24 cellular contexts compared by ENCODE assay signal in the genomic region with DNA sequence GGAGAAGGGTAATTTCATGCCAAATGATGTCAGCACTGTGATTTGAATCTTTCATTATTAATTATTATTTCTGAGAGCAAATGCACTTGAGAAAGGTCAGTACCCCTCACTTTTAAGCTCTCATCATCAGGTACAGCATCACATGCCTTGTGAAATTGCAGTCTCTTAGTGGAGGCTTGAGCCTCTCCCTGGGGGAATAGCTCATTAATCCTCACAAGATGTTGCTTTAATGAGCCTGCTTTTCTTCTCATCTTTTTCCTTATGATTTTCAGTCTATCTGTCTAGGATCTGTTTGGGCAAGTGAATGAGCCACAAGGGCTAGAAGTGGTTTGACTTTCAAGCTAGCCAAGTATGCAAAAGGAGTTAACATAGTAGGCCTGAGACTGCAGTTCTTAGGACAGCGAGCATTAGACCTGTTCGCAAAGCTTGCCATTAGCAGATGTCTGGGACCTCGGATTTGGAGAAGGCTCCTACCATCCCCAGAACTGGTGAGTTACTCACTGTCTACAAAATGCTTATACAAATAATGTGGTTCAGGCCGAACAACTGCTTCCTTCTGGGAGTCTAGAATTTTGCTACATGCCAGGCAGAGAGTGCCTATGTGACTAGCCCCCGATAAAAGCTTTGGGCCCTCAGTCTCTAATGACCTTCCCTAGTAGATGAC.
DNase-seq lines count a peak whose midpoint lies in the region; TF ChIP-seq lines count a peak whose summit lies in the region.
"Had no signal": no experiment of that assay in that cellular context is flagged by ENCODE, and none has a peak within 500 bp of the region (broad histone marks: within the 10 kb centered on the region; RNA-seq: fewer than 3 reads in every experiment).

No MANE protein-coding gene starts in this region.

- H3K36me3 ChIP-seq in osteoblast (ENCODE audit: insufficient read depth, low read length), result no peaks in the 10 kb centered on the region
- H3K36me3 ChIP-seq: BLaER1 treated with 17β-estradiol and CSF1 and Interleukin-3, amounts not matched to agents 10 nM and 100 nM; esophagus squamous epithelium; heart right ventricle; prostate gland; right lobe of liver; transverse colon had no signal

- TF ChIP-seq CTCF in HFFc6 (IDR thresholded peaks at IDR 0.05) (no peak), osteoblast (IDR thresholded peaks at IDR 0.05; ENCODE audit: extremely low read depth, low read depth, low read length) (no peak), GM20000 (IDR thresholded peaks at IDR 0.05; ENCODE audit: extremely low read depth, missing control alignments) (no peak), GM10266 (IDR thresholded peaks at IDR 0.05; ENCODE audit: control insufficient read depth, insufficient read depth, low read depth, missing control alignments) (no peak)

- H4K20me1 ChIP-seq in osteoblast (ENCODE audit: insufficient read depth, low read length), result no peaks in the 10 kb centered on the region
- H4K20me1 ChIP-seq: BLaER1 treated with 17β-estradiol and CSF1 and Interleukin-3, amounts not matched to agents 10 nM and 100 nM had no signal

- peak overlapping the region; percentile 47 for H2AFZ ChIP-seq in osteoblast (ENCODE audit: low read length)

- no peak overlapping the region for H3K4me3 Mint-ChIP-seq in HFFc6
- H3K4me3 Mint-ChIP-seq: activated CD8-positive, alpha-beta memory T cell treated with anti-CD3 and anti-CD28 coated beads, Interleukin-2, amount 10 ng/mL, durations not matched to agents 7 days and 5 days; activated naive CD8-positive, alpha-beta T cell treated with anti-CD3 and anti-CD28 coated beads, Interleukin-2, amount 10 ng/mL, durations not matched to agents 7 days and 5 days; activated T-cell treated with anti-CD3 and anti-CD28 coated beads, Interleukin-2, amount 50 U/mL, for 4 hours; central memory CD8-positive, alpha-beta T cell had no signal

- no peaks in the 10 kb centered on the region for H3K27me3 Mint-ChIP-seq in HFFc6 (ENCODE audit: insufficient read depth)
- H3K27me3 Mint-ChIP-seq: activated naive CD8-positive, alpha-beta T cell treated with anti-CD3 and anti-CD28 coated beads, Interleukin-2, amount 10 ng/mL, durations not matched to agents 7 days and 5 days had no signal

- peak overlapping the region; percentile 6 for H3K27ac ChIP-seq in osteoblast (ENCODE audit: low read depth, low read length)
- H3K27ac ChIP-seq: BLaER1 treated with 17β-estradiol and CSF1 and Interleukin-3, amounts not matched to agents 10 nM and 100 nM; esophagus squamous epithelium; heart right ventricle; prostate gland; right lobe of liver; transverse colon had no signal

- H3K27ac Mint-ChIP-seq in HFFc6, result peak overlapping the region; percentile 47; the same call in 1 of the 2 replicates
- H3K27ac Mint-ChIP-seq: activated CD8-positive, alpha-beta memory T cell treated with anti-CD3 and anti-CD28 coated beads, Interleukin-2, amount 10 ng/mL, durations not matched to agents 7 days and 5 days; activated naive CD8-positive, alpha-beta T cell treated with anti-CD3 and anti-CD28 coated beads, Interleukin-2, amount 10 ng/mL, durations not matched to agents 7 days and 5 days had no signal

- no peak overlapping the region for H3K4me2 ChIP-seq in osteoblast (ENCODE audit: insufficient read depth, low read length)
- H3K4me2 ChIP-seq: BLaER1 treated with 17β-estradiol and CSF1 and Interleukin-3, amounts not matched to agents 10 nM and 100 nM had no signal

- no peaks in the 10 kb centered on the region for H3K36me3 Mint-ChIP-seq in HFFc6 (ENCODE audit: low read depth)
- H3K36me3 Mint-ChIP-seq: activated CD8-positive, alpha-beta memory T cell treated with anti-CD3 and anti-CD28 coated beads, Interleukin-2, amount 10 ng/mL, durations not matched to agents 7 days and 5 days; activated naive CD8-positive, alpha-beta T cell treated with anti-CD3 and anti-CD28 coated beads, Interleukin-2, amount 10 ng/mL, durations not matched to agents 7 days and 5 days had no signal

- H3K4me1 ChIP-seq in osteoblast (ENCODE audit: insufficient read depth, low read length), result peaks cover 24% of the 10 kb centered on the region
- H3K4me1 ChIP-seq: esophagus squamous epithelium, heart right ventricle, prostate gland, right lobe of liver, transverse colon had no signal

- DNase-seq in HFFc6, result no peak
- DNase-seq in NCI-H82 treated with DMSO at 0.1 percent for 48 hours (lab: John Stamatoyannopoulos, UW; ENCODE audit: unreplicated experiment), result peak; percentile 28
- DNase-seq in cerebellar cortex (ENCODE audit: low spot score), result peak; percentile 13
- no peak for DNase-seq in osteoblast (ENCODE audit: insufficient read length, low spot score, missing footprints)
- DNase-seq in cerebellum (ENCODE audit: low spot score), result no peak
- no peak for DNase-seq in GM20000 (ENCODE audit: low spot score)
- DNase-seq in GM10266 (ENCODE audit: extremely low spot score), result no peak
- DNase-seq: activated CD4-positive, alpha-beta T cell treated with anti-CD3 and anti-CD28 coated beads, Interleukin-2, amount 50 U/mL, for 1 hour; activated CD4-positive, CD25-positive, alpha-beta regulatory T cell; activated CD8-positive, alpha-beta memory T cell treated with anti-CD3 and anti-CD28 coated beads, Interleukin-2, amount 10 ng/mL, durations not matched to agents 7 days and 5 days; activated gamma-delta T cell; activated naive CD8-positive, alpha-beta T cell treated with anti-CD3 and anti-CD28 coated beads, Interleukin-2, amount 10 ng/mL, durations not matched to agents 7 days and 5 days; activated T-cell treated with anti-CD3 and anti-CD28 coated beads, Interleukin-2, amount 50 U/mL, for 4 hours; esophagus squamous epithelium; foreskin melanocyte; heart right ventricle; NCI-H1092 treated with DMSO at 0.1 percent for 48 hours; NCI-H1930; right lobe of liver; stimulated activated CD4-positive, alpha-beta T cell treated with anti-CD3 and anti-CD28 coated beads, Interleukin-4, amount 100 ng/mL, for 1 hour; transverse colon had no signal

- no peaks in the 10 kb centered on the region for H3K9me3 Mint-ChIP-seq in HFFc6
- H3K9me3 Mint-ChIP-seq: activated naive CD8-positive, alpha-beta T cell treated with anti-CD3 and anti-CD28 coated beads, Interleukin-2, amount 10 ng/mL, durations not matched to agents 7 days and 5 days; activated T-cell treated with anti-CD3 and anti-CD28 coated beads, Interleukin-2, amount 50 U/mL, for 4 hours; central memory CD8-positive, alpha-beta T cell had no signal

- H3K27me3 ChIP-seq in osteoblast (ENCODE audit: insufficient read depth, low read length), result no peaks in the 10 kb centered on the region
- H3K27me3 ChIP-seq: BLaER1 treated with 17β-estradiol and CSF1 and Interleukin-3, amounts not matched to agents 10 nM and 100 nM; esophagus squamous epithelium; heart right ventricle; right lobe of liver; transverse colon had no signal

- H3K4me3 ChIP-seq in osteoblast (ENCODE audit: insufficient read depth, low read length), result no peak overlapping the region
- H3K4me3 ChIP-seq: BLaER1 treated with 17β-estradiol and CSF1 and Interleukin-3, amounts not matched to agents 10 nM and 100 nM; esophagus squamous epithelium; heart right ventricle; prostate gland; right lobe of liver; transverse colon had no signal

- H3K4me1 Mint-ChIP-seq in HFFc6 (ENCODE audit: low read depth), result peaks cover 63% of the 10 kb centered on the region
- H3K4me1 Mint-ChIP-seq: activated naive CD8-positive, alpha-beta T cell treated with anti-CD3 and anti-CD28 coated beads, Interleukin-2, amount 10 ng/mL, durations not matched to agents 7 days and 5 days; central memory CD8-positive, alpha-beta T cell had no signal

- H3K79me2 ChIP-seq in osteoblast (ENCODE audit: insufficient read depth, low read length), result no peaks in the 10 kb centered on the region

- no peaks in the 10 kb centered on the region for H3K9me3 ChIP-seq in osteoblast (ENCODE audit: low read depth, low read length)
- H3K9me3 ChIP-seq: BLaER1 treated with 17β-estradiol and CSF1 and Interleukin-3, amounts not matched to agents 10 nM and 100 nM; esophagus squamous epithelium; heart right ventricle; prostate gland; right lobe of liver; transverse colon had no signal

Comparison
In these comparisons a context has a peak if more than half of its experiments do, and no peak if none do; other contexts are left out.
1. DNase-seq: peak in NCI-H82 treated with DMSO at 0.1 percent for 48 hours (single experiment) and cerebellar cortex (single experiment); none in HFFc6 (single experiment), osteoblast (single experiment), cerebellum (single experiment), GM20000 (single experiment) and GM10266 (single experiment).